ENCODE assay signal across 1 cellular context in genomic region chr11:43756575-43756974, GRCh38.
TF ChIP-seq lines count a peak whose summit lies in the region.

No MANE protein-coding gene starts in this region.

TF ChIP-seq in HepG2, 621 proteins besides CTCF, POLR2A, EP300 and RAD21:
- TF ChIP-seq FOXK2 (IDR thresholded peaks at IDR 0.05) (no peak), ERF (CRISPR knock-in tag; IDR thresholded peaks at IDR 0.05) (no peak), SMARCE1 (IDR thresholded peaks at IDR 0.05; ENCODE audit: borderline replicate concordance) (no peak), BHLHE40 (IDR thresholded peaks at IDR 0.05; ENCODE audit: low read length) (no peak), ARID2 (CRISPR knock-in tag; IDR thresholded peaks at IDR 0.05; ENCODE audit: borderline replicate concordance) (no peak)
TF ChIP-seq in HepG2: peak in this region for 0.
